ENCODE assay signal across 8 cellular contexts in the genomic region with DNA sequence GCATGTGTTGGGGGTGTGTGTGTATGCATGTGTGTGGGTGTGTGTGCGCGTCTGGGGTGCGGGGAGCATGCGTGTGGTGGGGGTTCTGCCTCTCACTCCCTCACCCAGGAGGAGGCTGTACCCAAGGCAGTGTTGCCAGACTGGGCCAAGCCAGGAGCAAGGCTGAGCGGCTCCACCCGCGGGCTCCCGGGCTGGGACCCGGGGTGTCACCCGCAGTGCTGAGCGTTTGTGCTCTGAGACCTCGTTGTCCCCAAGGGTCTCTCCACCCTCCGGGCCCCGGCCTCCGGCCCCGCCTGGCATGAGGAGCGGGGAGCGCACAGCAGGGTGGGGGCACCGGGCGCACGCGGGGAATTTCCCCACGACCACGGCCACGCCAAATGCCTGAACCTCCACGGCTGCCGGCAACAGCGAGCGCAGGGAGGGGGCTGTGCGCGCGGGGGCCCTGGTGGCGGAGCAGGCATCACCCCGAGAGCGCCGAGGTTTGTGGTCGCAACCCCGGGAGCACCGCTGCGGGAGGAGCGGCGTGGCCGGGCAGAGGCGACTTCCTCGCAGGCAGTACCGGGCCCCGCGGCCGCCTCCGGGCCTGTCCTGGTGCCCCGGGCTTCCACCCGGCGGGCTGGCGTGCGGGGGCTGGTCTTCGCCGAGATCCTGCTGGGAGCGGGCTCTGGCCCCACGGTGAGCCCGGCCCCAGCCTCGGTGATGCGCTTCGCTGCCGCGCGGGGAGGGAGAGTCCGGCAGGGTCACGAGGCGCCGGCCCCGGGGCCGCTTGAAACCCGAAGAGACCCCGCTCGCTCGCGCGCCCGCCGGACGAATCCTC. TPM values are rescaled to one million over a fixed set of nuclear protein-coding genes. Genes with fewer than 3 reads are reported as not detected.
DNase-seq lines count a peak whose midpoint lies in the region; ATAC-seq and TF ChIP-seq lines count a peak whose summit lies in the region.

No MANE protein-coding gene starts in this region.

- intact Hi-C loops in lower leg skin (cut with DNase I; ENCODE audit: low total_unique reads) (no loop called here), thyroid gland (cut with DNase I) (no loop called here)

- TF ChIP-seq POLR2A in lower leg skin (IDR thresholded peaks at IDR 0.05) (no peak), thyroid gland (IDR thresholded peaks at IDR 0.05) (no peak)

- H3K27ac ChIP-seq in AG04450 (ENCODE audit: low read depth, low read length) (no peak overlapping the region), cingulate gyrus (ENCODE audit: low read depth, low read length) (peak overlapping the region; percentile 19), thyroid gland (no peak overlapping the region)

- peaks cover 3 to 4% of the 10 kb centered on the region in 2 donors for H3K36me3 ChIP-seq in thyroid gland

- 4 to 5% methylated on average over 26 to 28 of the region's 81 CpGs for WGBS in lower leg skin, 2 donors
- 7 to 26% methylated on average over 11 to 23 of the region's 81 CpGs for WGBS in thyroid gland, 2 donors

- H3K4me3 ChIP-seq in AG04450 (ENCODE audit: low read depth, low read length): peak overlapping the region; percentile 63
- H3K4me3 ChIP-seq in lower leg skin (ENCODE audit: low read depth, poor library complexity, severe bottlenecking): peak overlapping the region; percentile 18
- peak overlapping the region; percentile 27 to 71 (median 61) for H3K4me3 ChIP-seq in thyroid gland (replicated peaks in 1 of 3)

- H3K9me3 ChIP-seq in AG04450 (ENCODE audit: control insufficient read depth, insufficient read depth, low read length): peaks cover 2% of the 10 kb centered on the region; the same call in 1 of the 2 replicates
- H3K9me3 ChIP-seq in thyroid gland: no peaks in the 10 kb centered on the region

- POLR2A ChIA-PET in AG04450 (lab: Yijun Ruan, JAX): no interaction called here

- H3K27me3 ChIP-seq in AG04450 (ENCODE audit: control insufficient read depth, insufficient read depth, low read length): peaks cover 7% of the 10 kb centered on the region
- H3K27me3 ChIP-seq in thyroid gland: no peaks in the 10 kb centered on the region

- ATAC-seq in HG02763 (IDR thresholded peaks at IDR 0.05; ENCODE audit: unreplicated experiment): no peak

- DNase-seq in AG04450 (ENCODE audit: low read depth, low spot score): no peak
- peak; percentile 37 for DNase-seq in HuH-7.5 (ENCODE audit: low spot score)
- DNase-seq in lower leg skin (ENCODE audit: low spot score in 2 of 2): peak in 1 of 2 donors; percentile 83
- DNase-seq in thyroid gland: peak; percentile 38 to 42
- DNase-seq in central memory CD4-positive, alpha-beta T cell: no peak
- DNase-seq in putamen (ENCODE audit: low spot score): no peak

- TF ChIP-seq CTCF in AG04450 (IDR thresholded peaks at IDR 0.05; ENCODE audit: low read depth, low read length) (no peak), lower leg skin (IDR thresholded peaks at IDR 0.05) (no peak), thyroid gland (IDR thresholded peaks at IDR 0.05) (no peak)

- CTCF ChIA-PET in AG04450 (lab: Charles Lee): no interaction called here

- H3K4me1 ChIP-seq in thyroid gland: peaks cover 12% of the 10 kb centered on the region in 2 donors

RNA-seq across cellular contexts. Expression of gene OCA2, which starts 7.4 kb away (rescaled TPM):
- polyA plus RNA-seq in AG04450 (2011; rRNA removed): not detected in 2 replicates
- not detected in 2 replicates for polyA minus RNA-seq in AG04450 (2011; rRNA and poly(A)+ RNA removed)
- 10 to 100 TPM; 12.0 to 15.8 (median 13.9) TPM for total RNA-seq in lower leg skin
- 10 to 100 TPM in 3 of 4 donors, 1 to 10 TPM in 1; 5.5 to 20.5 (median 13.8) TPM for total RNA-seq in thyroid gland

Comparison
In these comparisons a context has a peak if more than half of its experiments do, and no peak if none do; other contexts are left out.
1. DNase-seq: peak in HuH-7.5 (single experiment) and thyroid gland (2 of 2); none in AG04450 (single experiment), central memory CD4-positive, alpha-beta T cell (single experiment) and putamen (single experiment).
2. Peak in every context shown above with its lines, with median percentiles within 50 percentile points of each other: H3K4me3 ChIP-seq.